Comparison of ENCODE assay signal across 8 cellular contexts in the genomic region with DNA sequence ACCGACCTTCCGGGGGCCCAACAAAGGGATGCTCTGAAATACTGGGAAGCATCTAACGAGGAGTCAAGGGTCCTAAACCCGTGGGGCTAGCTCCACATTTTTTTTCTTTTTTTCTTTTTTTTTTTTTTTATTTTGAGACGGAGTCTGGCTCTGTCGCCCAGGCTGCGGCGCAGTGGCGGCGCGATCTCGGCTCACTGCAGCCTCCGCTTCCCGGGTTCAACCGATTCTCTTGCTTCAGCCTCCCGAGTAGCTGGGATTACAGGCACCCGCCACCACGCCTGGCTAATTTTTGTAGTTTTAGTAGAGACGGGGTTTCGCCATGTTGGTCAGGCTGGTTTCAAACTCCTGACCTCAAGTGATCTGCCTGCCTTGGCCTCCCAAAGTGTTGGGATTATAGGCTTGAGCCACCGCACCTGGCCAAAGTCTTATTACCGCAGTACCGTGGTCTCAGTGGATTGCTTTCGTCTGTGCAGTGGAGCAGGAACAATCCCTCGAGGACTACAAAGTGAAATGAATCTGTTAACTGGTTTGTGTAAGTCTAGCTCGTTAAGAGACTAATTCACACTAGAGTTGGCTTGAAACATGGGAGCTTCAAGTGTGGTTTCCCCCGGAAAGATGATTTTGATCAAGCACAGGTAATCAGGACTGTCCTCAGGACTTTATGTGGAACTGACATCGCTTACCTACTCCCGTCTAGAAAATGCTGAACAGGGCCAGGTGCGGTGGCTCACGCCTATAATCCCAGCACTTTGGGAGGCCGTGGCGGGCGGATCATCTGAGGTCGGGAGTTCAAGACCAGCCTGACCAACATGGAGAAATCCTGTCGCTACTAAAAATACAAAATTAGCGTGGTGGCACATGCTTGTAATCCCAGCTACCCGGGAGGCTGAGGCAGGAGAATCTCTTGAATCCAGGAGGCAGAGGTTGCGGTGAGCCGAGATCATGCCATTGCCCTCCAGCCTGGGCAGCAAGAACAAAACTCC. TPM values are rescaled to one million over a fixed set of nuclear protein-coding genes. Genes with fewer than 3 reads are reported as not detected.
DNase-seq lines count a peak whose midpoint lies in the region; ATAC-seq and TF ChIP-seq lines count a peak whose summit lies in the region.
"Not testable (repeated sequence)": the region's sequence is repeated elsewhere in the genome, so short reads cannot be mapped to it uniquely, and the experiment has no call there.

No MANE protein-coding gene starts in this region.

- peak overlapping the region; percentile 94 for H3K9ac ChIP-seq in SU-DHL-6 (ENCODE audit: low read length)

- not testable (repeated sequence) for H3K36me3 ChIP-seq in CD4-positive, alpha-beta memory T cell (ENCODE audit: insufficient read depth, low read length); SU-DHL-6 (ENCODE audit: low read length); thoracic aorta
- peaks cover 32% of the 10 kb centered on the region for H3K36me3 ChIP-seq in osteoblast (ENCODE audit: insufficient read depth, low read length)

- H2AFZ ChIP-seq in SU-DHL-6 (ENCODE audit: low read depth, low read length, severe bottlenecking) = peak overlapping the region; percentile 95
- H2AFZ ChIP-seq in osteoblast (ENCODE audit: low read length) = peak overlapping the region; percentile 90

- H3K4me1 ChIP-seq in CD4-positive, alpha-beta memory T cell (ENCODE audit: insufficient read depth, low read length) = peaks cover 16% of the 10 kb centered on the region
- not testable (repeated sequence) for H3K4me1 ChIP-seq in osteoblast (ENCODE audit: insufficient read depth, low read length)
- peaks cover 3 to 11% of the 10 kb centered on the region in 2 donors for H3K4me1 ChIP-seq in thoracic aorta (ENCODE audit: control insufficient read depth in 1 of 2, low read depth in 2 of 2)

- not testable (repeated sequence) for H3K27me3 ChIP-seq in CD4-positive, alpha-beta memory T cell (ENCODE audit: insufficient read depth, low read length); SU-DHL-6 (ENCODE audit: low read length); layer of hippocampus (ENCODE audit: control insufficient read depth, insufficient read depth, low read length); osteoblast (ENCODE audit: insufficient read depth, low read length); thoracic aorta (replicated peaks; ENCODE audit: insufficient read depth)

- peak overlapping the region in 1 of 2 donors; percentile 74 for H3K4me3 ChIP-seq in CD4-positive, alpha-beta memory T cell (ENCODE audit: low read length in 2 of 2)
- H3K4me3 ChIP-seq in Jurkat, Clone E6-1 (ENCODE audit: low read length) = peak overlapping the region; percentile 74
- H3K4me3 ChIP-seq in SU-DHL-6 (ENCODE audit: insufficient read depth, low read length, poor library complexity, severe bottlenecking) (peak overlapping the region; percentile 92), osteoblast (ENCODE audit: insufficient read depth, low read length) (peak overlapping the region; percentile 88), thoracic aorta (peak overlapping the region; percentile 98)

- POLR2A ChIA-PET in CD4-positive, alpha-beta memory T cell (lab: Charles Lee; ENCODE audit: partially characterized antibody) = interaction anchor here (0.9 to 6.9 kb wide), 15 partner anchors 8 to 274 kb away, joined by 3 to 97 read pairs (median 6); a partner anchor contains a TSS

- CTCF ChIA-PET in CD4-positive, alpha-beta memory T cell (lab: Charles Lee; ENCODE audit: partially characterized antibody) = interaction anchor here (1.0 to 5.8 kb wide), 14 partner anchors 9 to 170 kb away, joined by 3 to 127 read pairs (median 9); a partner anchor contains a TSS

- H3K4me2 ChIP-seq in SU-DHL-6 (ENCODE audit: low read depth, low read length, poor library complexity, severe bottlenecking) (peak overlapping the region; percentile 77), osteoblast (ENCODE audit: insufficient read depth, low read length) (peak overlapping the region; percentile 93)

- peaks cover 8 to 18% (median 11%) of the 10 kb centered on the region in 4 donors for H3K4me1 Mint-ChIP-seq in CD4-positive, alpha-beta memory T cell

- H3K27ac ChIP-seq in CD4-positive, alpha-beta memory T cell (ENCODE audit: low read depth, low read length) = peak overlapping the region; percentile 80
- H3K27ac ChIP-seq in SU-DHL-6 (ENCODE audit: low read depth, low read length) (peak overlapping the region; percentile 70), angular gyrus (ENCODE audit: low read depth, low read length) (peak overlapping the region; percentile 74), epithelial cell of prostate (peak overlapping the region; percentile 85), layer of hippocampus (ENCODE audit: low read depth, low read length) (peak overlapping the region; percentile 88), osteoblast (ENCODE audit: low read depth, low read length) (peak overlapping the region; percentile 63), thoracic aorta (peak overlapping the region; percentile 89)

- H3K9me3 ChIP-seq in CD4-positive, alpha-beta memory T cell (ENCODE audit: control insufficient read depth in 1 of 2, low read length in 2 of 2); SU-DHL-6 (ENCODE audit: insufficient read depth, low read length); osteoblast (ENCODE audit: low read depth, low read length); thoracic aorta: not testable (repeated sequence)

- H3K36me3 Mint-ChIP-seq in CD4-positive, alpha-beta memory T cell = peaks cover 0 to 20% of the 10 kb centered on the region in 2 donors

- H3K4me3 Mint-ChIP-seq in CD4-positive, alpha-beta memory T cell = peak overlapping the region; percentile 84 to 91 (median 86)

- H4K20me1 ChIP-seq in SU-DHL-6 (ENCODE audit: low read depth, low read length); osteoblast (ENCODE audit: insufficient read depth, low read length): not testable (repeated sequence)

- TF ChIP-seq CTCF in SU-DHL-6 (IDR thresholded peaks at IDR 0.05; ENCODE audit: insufficient read depth, low read length, poor library complexity, severe bottlenecking); osteoblast (IDR thresholded peaks at IDR 0.05; ENCODE audit: extremely low read depth, low read depth, low read length); thoracic aorta (IDR thresholded peaks at IDR 0.05): not testable (repeated sequence)

- H3K79me2 ChIP-seq in SU-DHL-6 (ENCODE audit: insufficient read depth, low read length) = peaks cover 17% of the 10 kb centered on the region
- H3K79me2 ChIP-seq in osteoblast (ENCODE audit: insufficient read depth, low read length) = not testable (repeated sequence)

- intact Hi-C loops in CD4-positive, alpha-beta memory T cell (cut with micrococcal nuclease) = loop anchor here (5.0 kb wide), 1 partner anchor 40 kb away; no protein-coding TSS in a partner anchor

- H3K27ac Mint-ChIP-seq in CD4-positive, alpha-beta memory T cell = peak overlapping the region; percentile 71 to 87 (median 79)

- not testable (repeated sequence) for H3K9me2 ChIP-seq in SU-DHL-6 (replicated peaks; ENCODE audit: insufficient read depth, low read length)

- H3K27me3 Mint-ChIP-seq in CD4-positive, alpha-beta memory T cell = not testable (repeated sequence)

- H3K9me3 Mint-ChIP-seq in CD4-positive, alpha-beta memory T cell = not testable (repeated sequence)

- H3F3A ChIP-seq in SU-DHL-6 (ENCODE audit: insufficient read depth) = peaks cover 31% of the 10 kb centered on the region

- not testable (repeated sequence) for DNase-seq in CD4-positive, alpha-beta memory T cell; Jurkat, Clone E6-1 (ENCODE audit: low read depth, low spot score); epithelial cell of prostate (ENCODE audit: low read depth, low spot score); osteoblast (ENCODE audit: insufficient read length, low spot score, missing footprints); thoracic aorta (ENCODE audit: low spot score)

- not testable (repeated sequence) for ATAC-seq in thoracic aorta (ENCODE audit: insufficient number of reproducible peaks, low FRiP score, low read depth)

RNA-seq across cellular contexts. Expression of a gene that starts 0.8 kb away (rescaled TPM):
- total RNA-seq in CD4-positive, alpha-beta memory T cell = 10 to 100 TPM; 40.1 to 46.6 TPM
- 10 to 100 TPM; 22.4 to 32.6 TPM for polyA plus RNA-seq in CD4-positive, alpha-beta memory T cell
- polyA plus RNA-seq in Jurkat, Clone E6-1 (2012; ENCODE audit: insufficient read depth, insufficient read length) = 65.0 TPM
- total RNA-seq in osteoblast (48.1 and 53.9 TPM in 2 replicates), thoracic aorta (10 to 100 TPM; 57.9 to 80.0 TPM)

RNA-seq across cellular contexts. Expression of a gene that starts 22.0 kb away (rescaled TPM):
- total RNA-seq in CD4-positive, alpha-beta memory T cell = 10 to 100 TPM; 37.8 to 38.9 TPM
- 100 to 1,000 TPM; 105 to 130 TPM for polyA plus RNA-seq in CD4-positive, alpha-beta memory T cell
- polyA plus RNA-seq in Jurkat, Clone E6-1 (2012; ENCODE audit: insufficient read depth, insufficient read length) = 546 TPM
- 55.7 and 60.8 TPM in 2 replicates for total RNA-seq in osteoblast
- 10 to 100 TPM; 19.6 to 45.7 TPM for total RNA-seq in thoracic aorta

RNA-seq across cellular contexts. Expression of a gene that starts 22.5 kb away (rescaled TPM):
- 10 to 100 TPM; 20.0 to 21.9 TPM for total RNA-seq in CD4-positive, alpha-beta memory T cell
- polyA plus RNA-seq in CD4-positive, alpha-beta memory T cell = 1 to 10 TPM; 1.3 to 3.5 TPM
- 18.9 TPM for polyA plus RNA-seq in Jurkat, Clone E6-1 (2012; ENCODE audit: insufficient read depth, insufficient read length)
- total RNA-seq in osteoblast (3.2 and 3.3 TPM in 2 replicates), thoracic aorta (1 to 10 TPM; 6.1 to 7.6 TPM)

RNA-seq across cellular contexts. Expression of a gene that starts 44.6 kb away (rescaled TPM):
- total RNA-seq in CD4-positive, alpha-beta memory T cell = 10 to 100 TPM; 12.5 to 13.9 TPM
- 1 to 10 TPM; 2.9 to 3.7 TPM for polyA plus RNA-seq in CD4-positive, alpha-beta memory T cell
- not detected for polyA plus RNA-seq in Jurkat, Clone E6-1 (2012; ENCODE audit: insufficient read depth, insufficient read length)
- 16.3 and 19.2 TPM in 2 replicates for total RNA-seq in osteoblast
- 10 to 100 TPM in 1 of 2 donors, 1 to 10 TPM in 1; 9.2 to 10.0 TPM for total RNA-seq in thoracic aorta

RNA-seq across cellular contexts. Expression of a gene that starts 50.5 kb away (rescaled TPM):
- total RNA-seq in CD4-positive, alpha-beta memory T cell = 100 to 1,000 TPM; 255 to 264 TPM
- 100 to 1,000 TPM; 302 to 416 TPM for polyA plus RNA-seq in CD4-positive, alpha-beta memory T cell
- polyA plus RNA-seq in Jurkat, Clone E6-1 (2012; ENCODE audit: insufficient read depth, insufficient read length) = 1,003 TPM
- total RNA-seq in osteoblast (92.6 and 96.4 TPM in 2 replicates), thoracic aorta (10 to 100 TPM; 57.9 to 60.1 TPM)
